Comparison of ENCODE assay signal across 14 cellular contexts in the genomic region with DNA sequence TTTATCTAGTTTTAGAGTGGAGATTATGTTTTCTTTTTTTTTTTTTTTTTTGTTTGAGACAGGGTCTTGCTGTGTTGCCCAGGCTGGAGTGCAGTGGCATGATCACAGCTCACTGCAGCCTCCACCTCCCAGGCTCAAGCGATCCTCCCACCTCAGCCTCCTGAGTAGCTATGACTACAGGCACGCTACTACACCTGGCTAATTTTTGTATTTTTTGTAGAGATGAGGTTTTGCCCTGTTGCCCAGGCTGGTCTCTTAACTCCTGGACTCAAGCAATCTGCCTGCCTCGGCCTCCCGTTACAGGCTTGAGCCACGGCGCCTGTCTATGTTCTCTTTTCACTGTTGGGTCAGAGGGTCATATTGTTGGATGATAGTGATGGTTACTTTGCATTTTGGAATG. TPM values are rescaled to one million over a fixed set of nuclear protein-coding genes. Genes with fewer than 3 reads are reported as not detected.
DNase-seq lines count a peak whose midpoint lies in the region; ATAC-seq, FAIRE-seq and TF ChIP-seq lines count a peak whose summit lies in the region.
"Not testable (repeated sequence)": the region's sequence is repeated elsewhere in the genome, so short reads cannot be mapped to it uniquely, and the experiment has no call there.
"Had no signal": no experiment of that assay in that cellular context is flagged by ENCODE, and none has a peak within 500 bp of the region (broad histone marks: within the 10 kb centered on the region; RNA-seq: fewer than 3 reads in every experiment).

No MANE protein-coding gene starts in this region.

- H3K4me2 ChIP-seq in K562 (ENCODE audit: insufficient read depth, low read length); HepG2 (ENCODE audit: low read depth, low read length): not testable (repeated sequence)

- H3K9me3 ChIP-seq in K562 (replicated peaks; ENCODE audit: control insufficient read depth, insufficient read depth, low read depth, low read length); HepG2 (ENCODE audit: low read length); gastrocnemius medialis: not testable (repeated sequence)

- not testable (repeated sequence) for H3K9me3 Mint-ChIP-seq in WTC11

- intact Hi-C loops in K562 (cut with micrococcal nuclease); HepG2 (cut with micrococcal nuclease; ENCODE audit: unreplicated experiment); gastrocnemius medialis (cut with DNase I; ENCODE audit: low total_unique reads): not testable (repeated sequence)

- not testable (repeated sequence) for H3K79me2 ChIP-seq in K562 (ENCODE audit: control insufficient read depth, insufficient read depth, low read length)
- H3K79me2 ChIP-seq in HepG2 (ENCODE audit: insufficient read depth, low read length), result peaks cover 34% of the 10 kb centered on the region

- TF ChIP-seq POLR2A in K562 (conservative IDR thresholded peaks at IDR 0.05); HepG2 (IDR thresholded peaks at IDR 0.05; ENCODE audit: insufficient read depth in 1 of 2, low read depth in 2 of 2, low read length in 2 of 2); gastrocnemius medialis (IDR thresholded peaks at IDR 0.05): not testable (repeated sequence)

- WGBS in K562 (ENCODE audit: insufficient coverage, low coverage, missing lambda C conversion rate), result 8% methylated on average over 6 of the region's 6 CpGs
- WGBS in HepG2 (ENCODE audit: low lambda C conversion rate), result 98% methylated on average over 6 of the region's 6 CpGs

- in situ Hi-C loops in K562 (cut with MboI); HepG2 (cut with HindIII; ENCODE audit: extremely low pct_ligation_motif_present, low pct_unique_long_range_greater_than_20kb); gastrocnemius medialis (cut with MboI; ENCODE audit: low sequenced_read_pairs in 4 of 4): not testable (repeated sequence)

- CTCF ChIA-PET in WTC11 (lab: Charles Lee), result interaction anchor here (0.7 kb wide), 1 partner anchor 21 kb away, joined by 4 read pairs; no protein-coding TSS in a partner anchor
- CTCF ChIA-PET in K562 (lab: Yijun Ruan, JAX; ENCODE audit: low intra/inter-chr PET ratio); HepG2 (lab: Yijun Ruan, JAX; ENCODE audit: low intra/inter-chr PET ratio, low total read pairs): not testable (repeated sequence)

- not testable (repeated sequence) for TF ChIP-seq RAD21 in K562 (CRISPR knock-in tag; conservative IDR thresholded peaks at IDR 0.05 in 1 of 2, IDR thresholded peaks at IDR 0.05 in 1 of 2); HepG2 (CRISPR knock-in tag; IDR thresholded peaks at IDR 0.05)

- TF ChIP-seq CTCF in WTC11 (IDR thresholded peaks at IDR 0.05); K562 (IDR thresholded peaks at IDR 0.05 in 2 of 3, conservative IDR thresholded peaks at IDR 0.05 in 1 of 3; ENCODE audit: insufficient read depth in 2 of 3, low read depth in 1 of 3, low read length in 3 of 3); HepG2 (CRISPR knock-in tag; IDR thresholded peaks at IDR 0.05); gastrocnemius medialis (IDR thresholded peaks at IDR 0.05 in 4 of 5, conservative IDR thresholded peaks at IDR 0.05 in 1 of 5): not testable (repeated sequence)

- H3K4me1 Mint-ChIP-seq in WTC11, result peaks cover 46% of the 10 kb centered on the region

- not testable (repeated sequence) for H4K20me1 ChIP-seq in K562 (replicated peaks; ENCODE audit: control insufficient read depth, insufficient read depth, low read length); HepG2 (ENCODE audit: insufficient read depth, low read length)

- not testable (repeated sequence) for H3K4me3 ChIP-seq in K562; HepG2 (replicated peaks in 1 of 3; ENCODE audit: insufficient read depth in 1 of 3, low read depth in 2 of 3, low read length in 3 of 3); gastrocnemius medialis

- not testable (repeated sequence) for H3K27ac ChIP-seq in K562 (ENCODE audit: extremely low read depth, low read depth, low read length)
- H3K27ac ChIP-seq in HepG2 (ENCODE audit: extremely low read length, insufficient read depth, low read length), result peak overlapping the region; percentile 11
- peak overlapping the region; percentile 36 to 97 (median 93) for H3K27ac ChIP-seq in gastrocnemius medialis

- H3K9me1 ChIP-seq in K562 (ENCODE audit: control insufficient read depth, insufficient read depth, low read length), result not testable (repeated sequence)

- H3K4me1 ChIP-seq in K562 (replicated peaks in 1 of 2; ENCODE audit: control insufficient read depth in 2 of 2, insufficient read depth in 2 of 2, low read length in 2 of 2), result not testable (repeated sequence)
- H3K4me1 ChIP-seq in HepG2 (ENCODE audit: insufficient read depth, low read length), result peaks cover 71% of the 10 kb centered on the region
- peaks cover 11 to 13% of the 10 kb centered on the region in 2 donors for H3K4me1 ChIP-seq in gastrocnemius medialis

- POLR2A ChIA-PET in WTC11 (lab: Charles Lee); K562 (lab: Yijun Ruan, JAX); HepG2 (lab: Yijun Ruan, JAX): not testable (repeated sequence)

- not testable (repeated sequence) for TF ChIP-seq EP300 in K562 (IDR thresholded peaks at IDR 0.05; ENCODE audit: low read length); HepG2 (IDR thresholded peaks at IDR 0.05; ENCODE audit: low read depth in 2 of 2, low read length in 2 of 2); HepG2 (CRISPR knock-in tag; IDR thresholded peaks at IDR 0.05; ENCODE audit: borderline replicate concordance)

- not testable (repeated sequence) for H3K27me3 Mint-ChIP-seq in WTC11 (ENCODE audit: low read depth)

- FAIRE-seq in K562 (lab: Jason Lieb, UNC); HepG2 (lab: Jason Lieb, UNC): not testable (repeated sequence)

- not testable (repeated sequence) for H3K36me3 Mint-ChIP-seq in WTC11

- peaks cover 5 to 19% of the 10 kb centered on the region in 2 experiments; a peak in 4 of 5 replicates for H3K27me3 ChIP-seq in K562 (ENCODE audit: control insufficient read depth in 2 of 2, insufficient read depth in 2 of 2, low read length in 2 of 2)
- H3K27me3 ChIP-seq in HepG2 (ENCODE audit: control insufficient read depth in 1 of 2, insufficient read depth in 2 of 2, low read length in 2 of 2); gastrocnemius medialis: not testable (repeated sequence)

- not testable (repeated sequence) for H3K4me3 Mint-ChIP-seq in WTC11

- not testable (repeated sequence) for H3K36me3 ChIP-seq in K562 (ENCODE audit: control insufficient read depth, insufficient read depth, low read length); gastrocnemius medialis
- peaks cover 1 to 18% of the 10 kb centered on the region in 2 experiments; a peak in 4 of 5 replicates for H3K36me3 ChIP-seq in HepG2 (replicated peaks in 1 of 2; ENCODE audit: control insufficient read depth in 1 of 2, insufficient read depth in 2 of 2, low read length in 2 of 2)

- ATAC-seq in WTC11, K562, HepG2, gastrocnemius medialis: not testable (repeated sequence)

- not testable (repeated sequence) for BruUV-seq in K562 (replicated peaks; lab: Mats Ljungman, UMichigan); HepG2 (replicated peaks; lab: Mats Ljungman, UMichigan)

- not testable (repeated sequence) for H2AFZ ChIP-seq in K562 (ENCODE audit: low read depth, low read length); HepG2 (ENCODE audit: low read length)

- not testable (repeated sequence) for DNase-seq in WTC11 (ENCODE audit: low spot score); K562 (ENCODE audit: extremely low read depth in 1 of 4, low spot score in 3 of 4); HepG2 (ENCODE audit: low spot score); gastrocnemius medialis
- DNase-seq in mesenteric fat pad (ENCODE audit: low spot score), result peak; percentile 51

- H3K27ac Mint-ChIP-seq in WTC11, result not testable (repeated sequence)

- H3K9ac ChIP-seq in K562 (ENCODE audit: insufficient read depth in 1 of 2, low read depth in 2 of 2, low read length in 2 of 2); HepG2 (ENCODE audit: insufficient read depth, low read depth, low read length): not testable (repeated sequence)

RNA-seq across cellular contexts. Expression of gene MPV17L, which starts 4.8 kb away (rescaled TPM):
- 5.4 to 8.4 TPM (median 6.4 TPM) in 3 replicates for total RNA-seq in WTC11 (2021)
- not detected in 2 replicates for total RNA-seq in K562 (2011; cell fraction: chromatin; rRNA removed; ENCODE audit: low replicate concordance)
- total RNA-seq in K562 (2011; cell fraction: nucleolus; rRNA removed), result not detected in 2 replicates
- not detected in 2 replicates for total RNA-seq in K562 (2011; cell fraction: nucleoplasm; rRNA removed)
- total RNA-seq in K562 (2014; rRNA removed), result not detected in 2 replicates
- not detected in 2 replicates for total RNA-seq in K562 (2014; rRNA removed; fragmentation: Illumina TruSeq; extraction: Trizol)
- total RNA-seq in K562 (2015; rRNA removed; fragmentation: Illumina TruSeq; extraction: Trizol), result not detected in 2 replicates
- 0.11 TPM in 1 of 2 replicates, not detected in the other for total RNA-seq in K562 (2021)
- not detected in 2 replicates for polyA plus RNA-seq in K562 (2011; rRNA removed)
- not detected in 2 replicates for polyA plus RNA-seq in K562 (2011; cell fraction: cytosol; rRNA removed)
- polyA plus RNA-seq in K562 (2011; cell fraction: nucleus; rRNA removed), result not detected in 2 replicates
- polyA plus RNA-seq in K562 (2012), result 0.01 TPM in 1 of 2 replicates, not detected in the other
- not detected in 2 replicates for polyA plus RNA-seq in K562 (2014; fragmentation: Illumina TruSeq; extraction: Trizol)
- not detected for polyA plus RNA-seq in K562 (2014; fragmentation: Nextera tagmentation; extraction: Ambion mirVana)
- polyA plus RNA-seq in K562 (2014; rRNA removed), result not detected in 2 replicates
- not detected in 2 replicates for polyA minus RNA-seq in K562 (2011; rRNA and poly(A)+ RNA removed)
- 0.18 TPM in 1 of 2 replicates, not detected in the other for polyA minus RNA-seq in K562 (2011; cell fraction: cytosol; rRNA and poly(A)+ RNA removed)
- not detected in 2 replicates for polyA minus RNA-seq in K562 (2011; cell fraction: nucleus; rRNA and poly(A)+ RNA removed)
- 63.8 and 75.8 TPM in 2 replicates for total RNA-seq in HepG2 (2016; rRNA removed; fragmentation: Illumina TruSeq; extraction: Trizol)
- total RNA-seq in HepG2 (2016; cell fraction: cytosol; rRNA removed; fragmentation: Illumina TruSeq; extraction: Trizol; ENCODE audit: low read depth), result 10.1 and 10.5 TPM in 2 replicates
- 63.6 and 79.3 TPM in 2 replicates for total RNA-seq in HepG2 (2016; cell fraction: insoluble cytoplasmic fraction; rRNA removed; fragmentation: Illumina TruSeq; extraction: Trizol)
- total RNA-seq in HepG2 (2016; cell fraction: membrane; rRNA removed; fragmentation: Illumina TruSeq; extraction: Trizol), result 45.8 and 49.0 TPM in 2 replicates
- 37.4 and 38.1 TPM in 2 replicates for total RNA-seq in HepG2 (2016; cell fraction: nucleus; rRNA removed; fragmentation: Illumina TruSeq; extraction: Trizol)
- 33.6 and 34.7 TPM in 2 replicates for polyA plus RNA-seq in HepG2 (2011; rRNA removed)
- 30.7 and 35.5 TPM in 2 replicates for polyA plus RNA-seq in HepG2 (2011; cell fraction: cytosol; rRNA removed)
- 10.6 and 16.5 TPM in 2 replicates for polyA plus RNA-seq in HepG2 (2011; cell fraction: nucleus; rRNA removed)
- 15.0 and 21.1 TPM in 2 replicates for polyA plus RNA-seq in HepG2 (2012)
- 6.4 and 10.6 TPM in 2 replicates for polyA plus RNA-seq in HepG2 (2016; cell fraction: cytosol; fragmentation: Illumina TruSeq; extraction: Trizol; ENCODE audit: low read depth)
- 56.5 and 61.1 TPM in 2 replicates for polyA plus RNA-seq in HepG2 (2016; cell fraction: insoluble cytoplasmic fraction; fragmentation: Illumina TruSeq; extraction: Trizol; ENCODE audit: low read depth)
- polyA plus RNA-seq in HepG2 (2016; cell fraction: membrane; fragmentation: Illumina TruSeq; extraction: Trizol; ENCODE audit: low read depth), result 26.1 and 27.8 TPM in 2 replicates
- polyA plus RNA-seq in HepG2 (2016; cell fraction: nucleus; fragmentation: Illumina TruSeq; extraction: Trizol; ENCODE audit: insufficient read depth, low read depth), result 49.1 and 49.6 TPM in 2 replicates
- 10.5 and 73.9 TPM in 2 replicates for polyA minus RNA-seq in HepG2 (2011; rRNA and poly(A)+ RNA removed; ENCODE audit: low replicate concordance)
- 42.8 and 48.0 TPM in 2 replicates for polyA minus RNA-seq in HepG2 (2011; cell fraction: cytosol; rRNA and poly(A)+ RNA removed)
- polyA minus RNA-seq in HepG2 (2011; cell fraction: nucleus; rRNA and poly(A)+ RNA removed), result 20.3 and 27.0 TPM in 2 replicates
- total RNA-seq in mesenteric fat pad, result 14.4 TPM
- total RNA-seq in gastrocnemius medialis, result 10 to 100 TPM; 12.8 to 27.3 (median 19.3) TPM
- total RNA-seq: CD4-positive, alpha-beta memory T cell; CD4-positive, alpha-beta T cell; CD4-positive, CD25-positive, alpha-beta regulatory T cell; CD8-positive, alpha-beta T cell had no signal
- polyA plus RNA-seq: CD4-positive, alpha-beta memory T cell; CD4-positive, CD25-positive, alpha-beta regulatory T cell had no signal

RNA-seq across cellular contexts. Expression of gene NPIPA5, which starts 22.2 kb away (rescaled TPM):
- total RNA-seq in WTC11 (2021) (9.1 to 15.0 TPM (median 14.2 TPM) in 3 replicates), K562 (2014; rRNA removed) (2.2 and 2.4 TPM in 2 replicates), K562 (2014; rRNA removed; fragmentation: Illumina TruSeq; extraction: Trizol) (4.7 and 6.2 TPM in 2 replicates), K562 (2015; rRNA removed; fragmentation: Illumina TruSeq; extraction: Trizol) (6.6 and 7.7 TPM in 2 replicates), K562 (2021) (4.4 and 5.2 TPM in 2 replicates), HepG2 (2016; rRNA removed; fragmentation: Illumina TruSeq; extraction: Trizol) (9.7 and 10.7 TPM in 2 replicates), mesenteric fat pad (15.2 TPM), gastrocnemius medialis (10 to 100 TPM in 2 of 4 donors, 1 to 10 TPM in 2; 6.8 to 16.7 (median 11.1) TPM)
- 31.1 and 34.9 TPM in 2 replicates for total RNA-seq in K562 (2011; cell fraction: chromatin; rRNA removed; ENCODE audit: low replicate concordance)
- 12.1 and 14.3 TPM in 2 replicates for total RNA-seq in K562 (2011; cell fraction: nucleolus; rRNA removed)
- total RNA-seq in K562 (2011; cell fraction: nucleoplasm; rRNA removed), result 15.1 and 15.8 TPM in 2 replicates
- polyA plus RNA-seq in K562 (2011; rRNA removed) (8.6 and 10.1 TPM in 2 replicates), K562 (2014; fragmentation: Illumina TruSeq; extraction: Trizol) (10.7 and 17.0 TPM in 2 replicates), K562 (2014; fragmentation: Nextera tagmentation; extraction: Ambion mirVana) (1 to 10 TPM; 3.5 to 4.1 TPM), K562 (2014; rRNA removed) (5.5 and 5.6 TPM in 2 replicates), HepG2 (2011; rRNA removed) (21.5 and 26.9 TPM in 2 replicates)
- 8.0 and 10.8 TPM in 2 replicates for polyA plus RNA-seq in K562 (2011; cell fraction: cytosol; rRNA removed)
- polyA plus RNA-seq in K562 (2011; cell fraction: nucleus; rRNA removed), result 56.7 and 60.3 TPM in 2 replicates
- polyA plus RNA-seq in K562 (2012), result 12.5 and 25.4 TPM in 2 replicates
- 1.9 and 2.5 TPM in 2 replicates for polyA minus RNA-seq in K562 (2011; rRNA and poly(A)+ RNA removed)
- polyA minus RNA-seq in K562 (2011; cell fraction: cytosol; rRNA and poly(A)+ RNA removed), result not detected in 2 replicates
- polyA minus RNA-seq in K562 (2011; cell fraction: nucleus; rRNA and poly(A)+ RNA removed), result 1.1 and 3.3 TPM in 2 replicates
- 0.62 and 0.91 TPM in 2 replicates for total RNA-seq in HepG2 (2016; cell fraction: cytosol; rRNA removed; fragmentation: Illumina TruSeq; extraction: Trizol; ENCODE audit: low read depth)
- 3.5 and 8.2 TPM in 2 replicates for total RNA-seq in HepG2 (2016; cell fraction: insoluble cytoplasmic fraction; rRNA removed; fragmentation: Illumina TruSeq; extraction: Trizol)
- 1.9 and 3.2 TPM in 2 replicates for total RNA-seq in HepG2 (2016; cell fraction: membrane; rRNA removed; fragmentation: Illumina TruSeq; extraction: Trizol)
- total RNA-seq in HepG2 (2016; cell fraction: nucleus; rRNA removed; fragmentation: Illumina TruSeq; extraction: Trizol), result 3.3 and 5.3 TPM in 2 replicates
- polyA plus RNA-seq in HepG2 (2011; cell fraction: cytosol; rRNA removed), result 7.8 and 8.6 TPM in 2 replicates
- polyA plus RNA-seq in HepG2 (2011; cell fraction: nucleus; rRNA removed), result 68.2 and 83.9 TPM in 2 replicates
- polyA plus RNA-seq in HepG2 (2012), result 18.3 and 21.4 TPM in 2 replicates
- 3.3 and 4.8 TPM in 2 replicates for polyA plus RNA-seq in HepG2 (2016; cell fraction: cytosol; fragmentation: Illumina TruSeq; extraction: Trizol; ENCODE audit: low read depth)
- 16.9 and 26.5 TPM in 2 replicates for polyA plus RNA-seq in HepG2 (2016; cell fraction: insoluble cytoplasmic fraction; fragmentation: Illumina TruSeq; extraction: Trizol; ENCODE audit: low read depth)
- 6.5 and 11.7 TPM in 2 replicates for polyA plus RNA-seq in HepG2 (2016; cell fraction: membrane; fragmentation: Illumina TruSeq; extraction: Trizol; ENCODE audit: low read depth)
- polyA plus RNA-seq in HepG2 (2016; cell fraction: nucleus; fragmentation: Illumina TruSeq; extraction: Trizol; ENCODE audit: insufficient read depth, low read depth), result 91.4 and 92.8 TPM in 2 replicates
- polyA minus RNA-seq in HepG2 (2011; rRNA and poly(A)+ RNA removed; ENCODE audit: low replicate concordance), result 0.30 and 1.0 TPM in 2 replicates
- polyA minus RNA-seq in HepG2 (2011; cell fraction: cytosol; rRNA and poly(A)+ RNA removed), result 0.59 TPM in 1 of 2 replicates, not detected in the other
- polyA minus RNA-seq in HepG2 (2011; cell fraction: nucleus; rRNA and poly(A)+ RNA removed), result 5.7 and 5.8 TPM in 2 replicates
- total RNA-seq: A172, B cell, Daoy had no signal
- polyA plus RNA-seq: CD14-positive monocyte had no signal

RNA-seq across cellular contexts. Expression of gene BMERB1, which starts 34.1 kb away (rescaled TPM):
- total RNA-seq in WTC11 (2021) (13.6 to 20.5 TPM (median 19.7 TPM) in 3 replicates), K562 (2014; rRNA removed) (1.1 and 2.9 TPM in 2 replicates), K562 (2014; rRNA removed; fragmentation: Illumina TruSeq; extraction: Trizol) (0.47 and 1.3 TPM in 2 replicates), K562 (2015; rRNA removed; fragmentation: Illumina TruSeq; extraction: Trizol) (0.75 and 0.94 TPM in 2 replicates), K562 (2021) (0.98 and 1.5 TPM in 2 replicates), HepG2 (2016; rRNA removed; fragmentation: Illumina TruSeq; extraction: Trizol) (1.2 and 1.4 TPM in 2 replicates), mesenteric fat pad (60.7 TPM), gastrocnemius medialis (100 to 1,000 TPM; 112 to 392 (median 237) TPM)
- total RNA-seq in K562 (2011; cell fraction: chromatin; rRNA removed; ENCODE audit: low replicate concordance), result 1.2 and 1.3 TPM in 2 replicates
- 0.17 and 0.53 TPM in 2 replicates for total RNA-seq in K562 (2011; cell fraction: nucleolus; rRNA removed)
- total RNA-seq in K562 (2011; cell fraction: nucleoplasm; rRNA removed), result 0.37 TPM in 1 of 2 replicates, not detected in the other
- polyA plus RNA-seq in K562 (2011; rRNA removed) (0.91 and 1.2 TPM in 2 replicates), K562 (2014; fragmentation: Illumina TruSeq; extraction: Trizol) (1.4 and 1.7 TPM in 2 replicates), K562 (2014; fragmentation: Nextera tagmentation; extraction: Ambion mirVana) (under 1 TPM; 0.29 to 0.31 TPM), K562 (2014; rRNA removed) (1.3 and 1.8 TPM in 2 replicates), HepG2 (2011; rRNA removed) (1.4 and 2.5 TPM in 2 replicates)
- polyA plus RNA-seq in K562 (2011; cell fraction: cytosol; rRNA removed), result 1.4 and 1.6 TPM in 2 replicates
- 0.55 and 0.64 TPM in 2 replicates for polyA plus RNA-seq in K562 (2011; cell fraction: nucleus; rRNA removed)
- 1.6 and 1.8 TPM in 2 replicates for polyA plus RNA-seq in K562 (2012)
- polyA minus RNA-seq in K562 (2011; rRNA and poly(A)+ RNA removed), result 0.25 and 0.51 TPM in 2 replicates
- 1.5 TPM in 1 of 2 replicates, not detected in the other for polyA minus RNA-seq in K562 (2011; cell fraction: cytosol; rRNA and poly(A)+ RNA removed)
- polyA minus RNA-seq in K562 (2011; cell fraction: nucleus; rRNA and poly(A)+ RNA removed), result 0.67 TPM in 1 of 2 replicates, not detected in the other
- 0.71 and 1.0 TPM in 2 replicates for total RNA-seq in HepG2 (2016; cell fraction: cytosol; rRNA removed; fragmentation: Illumina TruSeq; extraction: Trizol; ENCODE audit: low read depth)
- total RNA-seq in HepG2 (2016; cell fraction: insoluble cytoplasmic fraction; rRNA removed; fragmentation: Illumina TruSeq; extraction: Trizol), result 0.69 and 0.79 TPM in 2 replicates
- 1.2 and 1.5 TPM in 2 replicates for total RNA-seq in HepG2 (2016; cell fraction: membrane; rRNA removed; fragmentation: Illumina TruSeq; extraction: Trizol)
- 1.3 and 1.4 TPM in 2 replicates for total RNA-seq in HepG2 (2016; cell fraction: nucleus; rRNA removed; fragmentation: Illumina TruSeq; extraction: Trizol)
- 0.99 and 1.8 TPM in 2 replicates for polyA plus RNA-seq in HepG2 (2011; cell fraction: cytosol; rRNA removed)
- polyA plus RNA-seq in HepG2 (2011; cell fraction: nucleus; rRNA removed), result 0.90 and 1.3 TPM in 2 replicates
- polyA plus RNA-seq in HepG2 (2012), result 1.0 and 2.9 TPM in 2 replicates
- 1.4 TPM in 2 replicates for polyA plus RNA-seq in HepG2 (2016; cell fraction: cytosol; fragmentation: Illumina TruSeq; extraction: Trizol; ENCODE audit: low read depth)
- 1.7 and 2.5 TPM in 2 replicates for polyA plus RNA-seq in HepG2 (2016; cell fraction: insoluble cytoplasmic fraction; fragmentation: Illumina TruSeq; extraction: Trizol; ENCODE audit: low read depth)
- 0.86 and 2.2 TPM in 2 replicates for polyA plus RNA-seq in HepG2 (2016; cell fraction: membrane; fragmentation: Illumina TruSeq; extraction: Trizol; ENCODE audit: low read depth)
- polyA plus RNA-seq in HepG2 (2016; cell fraction: nucleus; fragmentation: Illumina TruSeq; extraction: Trizol; ENCODE audit: insufficient read depth, low read depth), result 1.2 and 2.5 TPM in 2 replicates
- polyA minus RNA-seq in HepG2 (2011; rRNA and poly(A)+ RNA removed; ENCODE audit: low replicate concordance), result 2.4 and 7.1 TPM in 2 replicates
- 0.53 and 1.3 TPM in 2 replicates for polyA minus RNA-seq in HepG2 (2011; cell fraction: cytosol; rRNA and poly(A)+ RNA removed)
- 1.2 and 2.7 TPM in 2 replicates for polyA minus RNA-seq in HepG2 (2011; cell fraction: nucleus; rRNA and poly(A)+ RNA removed)
- total RNA-seq: Caco-2 had no signal
